In the genomic region with DNA sequence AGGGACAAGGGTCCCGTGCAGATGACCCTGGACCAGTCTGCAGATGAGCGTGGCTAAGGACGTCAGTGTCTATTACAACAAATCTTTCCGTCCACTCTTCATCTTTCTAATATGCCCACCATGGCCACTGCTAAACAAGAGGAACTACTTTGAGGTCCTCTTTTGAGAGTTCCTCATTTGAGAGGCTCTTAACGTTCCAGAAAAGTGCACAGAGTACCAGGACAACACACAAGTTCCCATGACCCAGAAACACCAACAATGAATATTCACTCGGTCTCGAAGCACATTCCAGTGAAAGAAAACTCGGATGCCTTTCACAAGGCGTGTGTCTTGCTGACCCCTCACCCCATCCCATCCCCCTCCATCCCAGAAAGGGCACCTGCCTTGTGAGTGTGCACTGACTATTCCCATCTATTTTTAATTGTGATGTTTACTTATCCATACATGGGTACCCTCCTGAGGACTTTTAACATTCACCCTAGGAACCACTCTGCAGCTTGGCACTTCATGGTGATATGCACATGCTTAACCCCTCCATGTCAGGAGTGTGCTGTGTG, we compare ENCODE assay signal across 17 cellular contexts.
DNase-seq lines count a peak whose midpoint lies in the region; ATAC-seq, FAIRE-seq and TF ChIP-seq lines count a peak whose summit lies in the region.
"Had no signal": no experiment of that assay in that cellular context is flagged by ENCODE, and none has a peak within 500 bp of the region (broad histone marks: within the 10 kb centered on the region; RNA-seq: fewer than 3 reads in every experiment).

No MANE protein-coding gene starts in this region.

- no peak overlapping the region for H3K27ac Mint-ChIP-seq in natural killer cell treated with Interleukin-12 subunit alpha and Interleukin-12 subunit beta and Interleukin-15 and Interleukin-18, amount 100 ng/mL, for 72 hours
- H3K27ac Mint-ChIP-seq in natural killer cell, result no peak overlapping the region
- H3K27ac Mint-ChIP-seq: CD14-positive monocyte; CD8-positive, alpha-beta T cell; IgD-negative memory B cell had no signal

- intact Hi-C loops in natural killer cell (cut with micrococcal nuclease), result no loop called here

- H3K4me1 Mint-ChIP-seq in natural killer cell treated with Interleukin-12 subunit alpha and Interleukin-12 subunit beta and Interleukin-15 and Interleukin-18, amount 100 ng/mL, for 72 hours (ENCODE audit: low read depth in 2 of 2), result no peaks in the 10 kb centered on the region
- no peaks in the 10 kb centered on the region for H3K4me1 Mint-ChIP-seq in natural killer cell
- H3K4me1 Mint-ChIP-seq: CD14-positive monocyte, IgD-negative memory B cell had no signal

- no peak overlapping the region for H3K4me3 ChIP-seq in bronchial epithelial cell (ENCODE audit: low read depth, low read length)
- H3K4me3 ChIP-seq: GM12878, GM23248 had no signal

- H3K36me3 ChIP-seq in bronchial epithelial cell (ENCODE audit: control insufficient read depth, insufficient read depth, low read length), result peaks cover 4% of the 10 kb centered on the region

- no peaks in the 10 kb centered on the region for H3K27me3 Mint-ChIP-seq in natural killer cell treated with Interleukin-12 subunit alpha and Interleukin-12 subunit beta and Interleukin-15 and Interleukin-18, amount 100 ng/mL, for 72 hours
- no peaks in the 10 kb centered on the region for H3K27me3 Mint-ChIP-seq in natural killer cell (ENCODE audit: low read depth in 2 of 2)

- peak; percentile 13 for FAIRE-seq in bronchial epithelial cell (lab: Jason Lieb, UNC)
- FAIRE-seq: D721Med, GM12878, GM18507, H54 had no signal

- no peak for ATAC-seq in natural killer cell treated with Interleukin-12 subunit alpha and Interleukin-12 subunit beta and Interleukin-15 and Interleukin-18, amount 100 ng/mL, for 72 hours
- no peak for ATAC-seq in natural killer cell
- ATAC-seq: CD8-positive, alpha-beta T cell; GM12878 had no signal

- no peaks in the 10 kb centered on the region for H3K9me3 Mint-ChIP-seq in natural killer cell treated with Interleukin-12 subunit alpha and Interleukin-12 subunit beta and Interleukin-15 and Interleukin-18, amount 100 ng/mL, for 72 hours
- no peaks in the 10 kb centered on the region for H3K9me3 Mint-ChIP-seq in natural killer cell
- H3K9me3 Mint-ChIP-seq: CD8-positive, alpha-beta T cell had no signal

- no peaks in the 10 kb centered on the region for H3K36me3 Mint-ChIP-seq in natural killer cell treated with Interleukin-12 subunit alpha and Interleukin-12 subunit beta and Interleukin-15 and Interleukin-18, amount 100 ng/mL, for 72 hours
- H3K36me3 Mint-ChIP-seq in natural killer cell, result no peaks in the 10 kb centered on the region
- H3K36me3 Mint-ChIP-seq: CD14-positive monocyte; CD8-positive, alpha-beta T cell; IgD-negative memory B cell had no signal

- no peak for TF ChIP-seq CTCF in natural killer cell (IDR thresholded peaks at IDR 0.05)
- no peak for TF ChIP-seq CTCF in bronchial epithelial cell (IDR thresholded peaks at IDR 0.05; ENCODE audit: insufficient read depth, low read length, severe bottlenecking)

- peak; percentile 25 for DNase-seq in natural killer cell treated with Interleukin-12 subunit alpha and Interleukin-12 subunit beta and Interleukin-15 and Interleukin-18, amount 100 ng/mL, for 72 hours (ENCODE audit: low spot score)
- no peak for DNase-seq in natural killer cell
- no peak for DNase-seq in bronchial epithelial cell (ENCODE audit: low read depth)
- peak; percentile 6 for DNase-seq in pons (ENCODE audit: low spot score)
- no peak for DNase-seq in GM03348 (ENCODE audit: low spot score)
- no peak for DNase-seq in UCSD-AML1 (lab: John Stamatoyannopoulos, UW; ENCODE audit: unreplicated experiment)
- DNase-seq in effector CD8-positive, alpha-beta T cell (lab: John Stamatoyannopoulos, UW), result no peak
- DNase-seq: CD8-positive, alpha-beta T cell; COR-L47; DMS153; GM23248 had no signal

- no peaks in the 10 kb centered on the region for H3K27me3 ChIP-seq in bronchial epithelial cell (ENCODE audit: control insufficient read depth, insufficient read depth, low read length)

- no peak overlapping the region for H3K4me3 Mint-ChIP-seq in natural killer cell treated with Interleukin-12 subunit alpha and Interleukin-12 subunit beta and Interleukin-15 and Interleukin-18, amount 100 ng/mL, for 72 hours
- H3K4me3 Mint-ChIP-seq in natural killer cell, result no peak overlapping the region
- H3K4me3 Mint-ChIP-seq: CD14-positive monocyte; CD8-positive, alpha-beta T cell; IgD-negative memory B cell had no signal

Comparison
In these comparisons a context has a peak if more than half of its experiments do, and no peak if none do; other contexts are left out.
1. DNase-seq: peak in natural killer cell treated with Interleukin-12 subunit alpha and Interleukin-12 subunit beta and Interleukin-15 and Interleukin-18, amount 100 ng/mL, for 72 hours (single experiment) and pons (single experiment); none in natural killer cell (single experiment), bronchial epithelial cell (single experiment), GM03348 (single experiment), UCSD-AML1 (single experiment) and effector CD8-positive, alpha-beta T cell (single experiment).